ENCODE assay signal across 11 cellular contexts in genomic region chr16:745739-746138, GRCh38.
DNase-seq lines count a peak whose midpoint lies in the region; ATAC-seq and TF ChIP-seq lines count a peak whose summit lies in the region.
"Had no signal": no experiment of that assay in that cellular context is flagged by ENCODE, and none has a peak within 500 bp of the region (broad histone marks: within the 10 kb centered on the region; RNA-seq: fewer than 3 reads in every experiment).

No MANE protein-coding gene starts in this region.

- DNase-seq in AG04449 (ENCODE audit: low read depth, low spot score) (no peak), GM10266 (ENCODE audit: extremely low spot score) (no peak), RPMI8226 (peak; percentile 73), iPS-NIHi11 (ENCODE audit: low spot score) (peak; percentile 95), NCI-H1417 (lab: John Stamatoyannopoulos, UW) (no peak)
- DNase-seq: Kasumi-1, SW 1271 had no signal

- H3K9me3 Mint-ChIP-seq in stimulated activated memory B cell treated with anti-CD40 and anti-IgM and Interleukin-4, amounts not matched to agents 10 μg/mL and 1 μg/mL and 100 μg/mL, for 72 hours: no peaks in the 10 kb centered on the region
- H3K9me3 Mint-ChIP-seq: activated T-helper 2 cell treated with anti-CD3 and anti-CD28 coated beads, Interferon-gamma antibody, Interleukin-2, Interleukin-4, amounts not matched to agents 10 μg/mL and 5 μg/mL and 100 μg/mL, durations not matched to agents 14 hours and 24 hours and 36 hours had no signal

- peak; percentile 27 for TF ChIP-seq CTCF in AG04449 (IDR thresholded peaks at IDR 0.05; ENCODE audit: insufficient read depth, low read length, missing control alignments)
- TF ChIP-seq CTCF in GM10266 (IDR thresholded peaks at IDR 0.05; ENCODE audit: control insufficient read depth, insufficient read depth, low read depth, missing control alignments): peak; percentile 51

- no peaks in the 10 kb centered on the region for H3K27me3 Mint-ChIP-seq in stimulated activated memory B cell treated with anti-CD40 and anti-IgM and Interleukin-4, amounts not matched to agents 10 μg/mL and 1 μg/mL and 100 μg/mL, for 72 hours

- CTCF ChIA-PET in AG04449 (lab: Yijun Ruan, JAX): interaction anchor here (0.7 to 5.9 kb wide), 2 partner anchors 10 to 33 kb away, joined by 3 to 24 read pairs; no protein-coding TSS in a partner anchor

- H3K27ac Mint-ChIP-seq in stimulated activated memory B cell treated with anti-CD40 and anti-IgM and Interleukin-4, amounts not matched to agents 10 μg/mL and 1 μg/mL and 100 μg/mL, for 72 hours: no peak overlapping the region
- H3K27ac Mint-ChIP-seq: activated T-helper 2 cell treated with anti-CD3 and anti-CD28 coated beads, Interferon-gamma antibody, Interleukin-2, Interleukin-4, amounts not matched to agents 10 μg/mL and 5 μg/mL and 100 μg/mL, durations not matched to agents 14 hours and 24 hours and 36 hours had no signal

- H3K4me3 Mint-ChIP-seq in stimulated activated memory B cell treated with anti-CD40 and anti-IgM and Interleukin-4, amounts not matched to agents 10 μg/mL and 1 μg/mL and 100 μg/mL, for 72 hours: no peak overlapping the region

- H3K4me3 ChIP-seq in AG04449 (ENCODE audit: low read depth, low read length): no peak overlapping the region

- no peaks in the 10 kb centered on the region for H3K36me3 Mint-ChIP-seq in stimulated activated memory B cell treated with anti-CD40 and anti-IgM and Interleukin-4, amounts not matched to agents 10 μg/mL and 1 μg/mL and 100 μg/mL, for 72 hours

- POLR2A ChIA-PET in AG04449 (lab: Yijun Ruan, JAX): no interaction called here

- ATAC-seq in HG03469 (IDR thresholded peaks at IDR 0.05; ENCODE audit: unreplicated experiment) (no peak), HG03139 (IDR thresholded peaks at IDR 0.05; ENCODE audit: unreplicated experiment) (no peak)
- ATAC-seq in stimulated activated memory B cell treated with anti-CD40 and anti-IgM and Interleukin-4, amounts not matched to agents 10 μg/mL and 1 μg/mL and 100 μg/mL, for 72 hours: no peak

- no peaks in the 10 kb centered on the region for H3K4me1 Mint-ChIP-seq in stimulated activated memory B cell treated with anti-CD40 and anti-IgM and Interleukin-4, amounts not matched to agents 10 μg/mL and 1 μg/mL and 100 μg/mL, for 72 hours

Comparison
In these comparisons a context has a peak if more than half of its experiments do, and no peak if none do; other contexts are left out.
1. DNase-seq: peak in RPMI8226 (single experiment) and iPS-NIHi11 (single experiment); none in AG04449 (single experiment), GM10266 (single experiment) and NCI-H1417 (0 of 3).